25 cellular contexts compared by ENCODE assay signal in the genomic region with DNA sequence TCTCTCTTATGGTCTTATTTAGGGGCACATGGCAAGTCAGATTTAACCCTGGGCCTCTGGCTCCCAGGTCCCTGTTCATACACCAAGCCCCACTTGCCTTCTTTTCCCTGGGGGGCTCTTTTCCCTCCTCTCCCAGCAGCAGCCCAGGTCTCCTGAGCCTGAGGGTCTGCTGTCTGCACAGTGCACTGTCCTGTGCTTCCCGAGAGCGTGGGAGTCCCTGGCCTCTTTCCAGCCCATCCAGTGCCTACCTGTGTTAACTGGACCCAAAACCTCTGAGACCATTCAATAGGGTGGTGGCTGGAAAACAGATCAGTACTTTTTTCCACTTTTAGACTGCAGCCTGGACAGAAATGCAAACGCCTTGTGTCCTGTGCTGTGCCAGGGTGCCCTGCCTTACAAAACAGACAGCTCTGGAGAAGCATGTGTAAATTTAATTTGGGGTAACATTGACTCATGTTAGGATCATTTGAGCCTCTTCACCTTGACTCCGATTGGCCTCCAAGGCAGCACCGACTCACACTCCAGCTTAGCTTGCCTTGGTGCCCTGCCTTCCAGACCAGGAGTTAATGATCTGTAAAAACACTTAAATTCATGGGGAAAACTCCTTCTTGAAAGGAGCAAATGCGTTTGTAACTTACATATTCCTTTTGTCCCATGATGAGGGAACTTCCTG. TPM values are rescaled to one million over a fixed set of nuclear protein-coding genes. Genes with fewer than 3 reads are reported as not detected.
DNase-seq lines count a peak whose midpoint lies in the region; ATAC-seq and TF ChIP-seq lines count a peak whose summit lies in the region.
"Had no signal": no experiment of that assay in that cellular context is flagged by ENCODE, and none has a peak within 500 bp of the region (broad histone marks: within the 10 kb centered on the region; RNA-seq: fewer than 3 reads in every experiment).

No MANE protein-coding gene starts in this region.

- peaks cover 1% of the 10 kb centered on the region for H3K9me3 Mint-ChIP-seq in activated CD4-positive, alpha-beta T cell treated with anti-CD3 and anti-CD28 coated beads for 36 hours (ENCODE audit: low read depth)
- H3K9me3 Mint-ChIP-seq in activated CD4-positive, alpha-beta T cell treated with anti-CD3 and anti-CD28 coated beads, Interleukin-2, amount 10 ng/mL, durations not matched to agents 7 days and 5 days, result no peaks in the 10 kb centered on the region
- H3K9me3 Mint-ChIP-seq: activated CD4-positive, alpha-beta T cell treated with anti-CD3 and anti-CD28 coated beads, Interleukin-2, amount 10 ng/mL, durations not matched to agents 24 days and 14 days had no signal

- intact Hi-C loops in activated CD4-positive, alpha-beta T cell treated with anti-CD3 and anti-CD28 coated beads for 36 hours (cut with DNase I, micrococcal nuclease), result no loop called here
- intact Hi-C loops in spleen (cut with DNase I; ENCODE audit: low total_unique reads), result no loop called here

- peaks cover 9% of the 10 kb centered on the region for H3K27me3 Mint-ChIP-seq in activated CD4-positive, alpha-beta T cell treated with anti-CD3 and anti-CD28 coated beads for 36 hours
- no peaks in the 10 kb centered on the region for H3K27me3 Mint-ChIP-seq in activated CD4-positive, alpha-beta T cell treated with anti-CD3 and anti-CD28 coated beads, Interleukin-2, amount 10 ng/mL, durations not matched to agents 7 days and 5 days
- H3K27me3 Mint-ChIP-seq: activated CD4-positive, alpha-beta T cell treated with anti-CD3 and anti-CD28 coated beads, Interleukin-2, amount 10 ng/mL, durations not matched to agents 24 days and 14 days had no signal

- 76 to 82% (median 79%) methylated on average over 6 of the region's 6 CpGs for WGBS in spleen, 5 donors

- H3K36me3 Mint-ChIP-seq in activated CD4-positive, alpha-beta T cell treated with anti-CD3 and anti-CD28 coated beads for 36 hours (ENCODE audit: low read depth), result no peaks in the 10 kb centered on the region
- H3K36me3 Mint-ChIP-seq in activated CD4-positive, alpha-beta T cell treated with anti-CD3 and anti-CD28 coated beads, Interleukin-2, amount 10 ng/mL, durations not matched to agents 7 days and 5 days (ENCODE audit: low read depth), result no peaks in the 10 kb centered on the region

- H3K36me3 ChIP-seq in spleen, result no peaks in the 10 kb centered on the region
- H3K36me3 ChIP-seq: heart right ventricle had no signal

- no peak for DNase-seq in activated CD4-positive, alpha-beta T cell treated with anti-CD3 and anti-CD28 coated beads for 36 hours
- DNase-seq in activated CD4-positive, alpha-beta T cell treated with anti-CD3 and anti-CD28 coated beads, Interleukin-2, amount 10 ng/mL, durations not matched to agents 7 days and 5 days, result no peak
- DNase-seq in RWPE1 (ENCODE audit: low spot score), result no peak
- DNase-seq in kidney tubule cell (ENCODE audit: low spot score), result peak; percentile 18
- DNase-seq in spleen, result peak; percentile 49
- DNase-seq in GM10248 (ENCODE audit: extremely low spot score), result no peak
- DNase-seq in NCI-H2227 treated with DMSO at 0.1 percent for 48 hours (lab: John Stamatoyannopoulos, UW), result no peak
- DNase-seq in H4 (ENCODE audit: low spot score), result no peak
- DNase-seq: 8988T; activated CD4-positive, alpha-beta T cell treated with anti-CD3 and anti-CD28 coated beads, Interleukin-2, amount 10 ng/mL, durations not matched to agents 24 days and 14 days; activated CD8-positive, alpha-beta memory T cell treated with anti-CD3 and anti-CD28 coated beads, Interleukin-2, amount 50 U/mL, for 48 hours; activated gamma-delta T cell; amygdala; dermis blood vessel endothelial cell; heart right ventricle; NCI-H2029; NCI-H345; NCI-H82; stimulated activated CD4-positive, alpha-beta T cell treated with anti-CD3 and anti-CD28 coated beads, Interleukin-2, amount 100 ng/mL, for 48 hours; tibial artery had no signal

- H3K27ac Mint-ChIP-seq in activated CD4-positive, alpha-beta T cell treated with anti-CD3 and anti-CD28 coated beads for 36 hours, result no peak overlapping the region
- H3K27ac Mint-ChIP-seq in activated CD4-positive, alpha-beta T cell treated with anti-CD3 and anti-CD28 coated beads, Interleukin-2, amount 10 ng/mL, durations not matched to agents 7 days and 5 days, result no peak overlapping the region
- H3K27ac Mint-ChIP-seq: activated CD4-positive, alpha-beta T cell treated with anti-CD3 and anti-CD28 coated beads, Interleukin-2, amount 10 ng/mL, durations not matched to agents 24 days and 14 days; B cell had no signal

- TF ChIP-seq POLR2A in spleen (IDR thresholded peaks at IDR 0.05), result no peak

- peak; percentile 9 for ATAC-seq in activated CD4-positive, alpha-beta T cell treated with anti-CD3 and anti-CD28 coated beads for 36 hours
- ATAC-seq: GM12878 had no signal

- no peak overlapping the region for H3K4me3 Mint-ChIP-seq in activated CD4-positive, alpha-beta T cell treated with anti-CD3 and anti-CD28 coated beads for 36 hours
- no peak overlapping the region for H3K4me3 Mint-ChIP-seq in activated CD4-positive, alpha-beta T cell treated with anti-CD3 and anti-CD28 coated beads, Interleukin-2, amount 10 ng/mL, durations not matched to agents 7 days and 5 days
- H3K4me3 Mint-ChIP-seq: activated CD4-positive, alpha-beta T cell treated with anti-CD3 and anti-CD28 coated beads, Interleukin-2, amount 10 ng/mL, durations not matched to agents 24 days and 14 days; B cell had no signal

- peaks cover 0 to 11% (median 8%) of the 10 kb centered on the region in 8 donors for H3K9me3 ChIP-seq in spleen
- H3K9me3 ChIP-seq: tibial artery had no signal

- H3K4me3 ChIP-seq in spleen, result no peak overlapping the region
- H3K4me3 ChIP-seq: GM12878, smooth muscle cell, tibial artery had no signal

- TF ChIP-seq CTCF in RWPE1 (conservative IDR thresholded peaks at IDR 0.05; ENCODE audit: low read depth), result no peak
- TF ChIP-seq CTCF in spleen (IDR thresholded peaks at IDR 0.05 in 8 of 11, conservative IDR thresholded peaks at IDR 0.05 in 3 of 11), result no peak
- no peak for TF ChIP-seq CTCF in GM10248 (IDR thresholded peaks at IDR 0.05; ENCODE audit: control extremely low read depth, extremely low read depth, low read depth, missing control alignments)

- H3K27ac ChIP-seq in RWPE1 (peak overlapping the region; percentile 43), spleen (no peak overlapping the region)
- H3K27ac ChIP-seq: tibial artery had no signal

- H3K4me1 Mint-ChIP-seq in activated CD4-positive, alpha-beta T cell treated with anti-CD3 and anti-CD28 coated beads for 36 hours, result no peaks in the 10 kb centered on the region
- no peaks in the 10 kb centered on the region for H3K4me1 Mint-ChIP-seq in activated CD4-positive, alpha-beta T cell treated with anti-CD3 and anti-CD28 coated beads, Interleukin-2, amount 10 ng/mL, durations not matched to agents 7 days and 5 days
- H3K4me1 Mint-ChIP-seq: activated CD4-positive, alpha-beta T cell treated with anti-CD3 and anti-CD28 coated beads, Interleukin-2, amount 10 ng/mL, durations not matched to agents 24 days and 14 days; B cell had no signal

- CTCF ChIA-PET in activated CD4-positive, alpha-beta T cell treated with anti-CD3 and anti-CD28 coated beads for 36 hours (lab: Charles Lee), result no interaction called here
- CTCF ChIA-PET in activated CD4-positive, alpha-beta T cell treated with anti-CD3 and anti-CD28 coated beads, Interleukin-2, amount 10 ng/mL, durations not matched to agents 7 days and 5 days (lab: Charles Lee), result no interaction called here
- CTCF ChIA-PET in RWPE1 (lab: Yijun Ruan, JAX) (no interaction called here), GM10248 (lab: Yijun Ruan, JAX) (no interaction called here)

- H3K4me1 ChIP-seq in spleen, result no peaks in the 10 kb centered on the region
- H3K4me1 ChIP-seq: tibial artery had no signal

- POLR2A ChIA-PET in activated CD4-positive, alpha-beta T cell treated with anti-CD3 and anti-CD28 coated beads for 36 hours (lab: Charles Lee), result no interaction called here
- POLR2A ChIA-PET in activated CD4-positive, alpha-beta T cell treated with anti-CD3 and anti-CD28 coated beads, Interleukin-2, amount 10 ng/mL, durations not matched to agents 7 days and 5 days (lab: Charles Lee), result no interaction called here
- POLR2A ChIA-PET in RWPE1 (lab: Yijun Ruan, JAX; ENCODE audit: low non-redundant PET) (no interaction called here), GM10248 (lab: Yijun Ruan, JAX) (no interaction called here)

- peaks cover 0 to 40% (median 4%) of the 10 kb centered on the region in 7 donors for H3K27me3 ChIP-seq in spleen (replicated peaks in 1 of 7)
- H3K27me3 ChIP-seq: tibial artery had no signal

RNA-seq across cellular contexts. Expression of a gene that starts 34.3 kb away (rescaled TPM):
- not detected for total RNA-seq in activated CD4-positive, alpha-beta T cell treated with anti-CD3 and anti-CD28 coated beads for 36 hours
- not detected for total RNA-seq in activated CD4-positive, alpha-beta T cell treated with anti-CD3 and anti-CD28 coated beads, Interleukin-2, amount 10 ng/mL, durations not matched to agents 7 days and 5 days
- 1 to 10 TPM; 2.1 to 9.0 (median 2.6) TPM for total RNA-seq in spleen
- 1 to 10 TPM; 1.7 to 2.4 (median 2.1) TPM for polyA plus RNA-seq in spleen
- 25.6 and 26.8 TPM in 2 replicates for total RNA-seq in H4 (2014; rRNA removed; shearing (Covaris generic))
- total RNA-seq: activated CD4-positive, alpha-beta T cell treated with anti-CD3 and anti-CD28 coated beads, Interleukin-2, amount 10 ng/mL, durations not matched to agents 24 days and 14 days; B cell; dermis blood vessel endothelial cell; GM12878; OCI-LY7; T-helper 1 cell treated with Interleukin-12 subunit alpha and Interleukin-12 subunit beta and Interleukin-4 antibody, amounts not matched to agents 30 ng/mL and 1 ng/mL, for 36 hours had no signal
- polyA plus RNA-seq: GM12878 had no signal

Comparison
In these comparisons a context has a peak if more than half of its experiments do, and no peak if none do; other contexts are left out.
1. DNase-seq: peak in kidney tubule cell (single experiment) and spleen (single experiment); none in activated CD4-positive, alpha-beta T cell treated with anti-CD3 and anti-CD28 coated beads for 36 hours (single experiment), activated CD4-positive, alpha-beta T cell treated with anti-CD3 and anti-CD28 coated beads, Interleukin-2, amount 10 ng/mL, durations not matched to agents 7 days and 5 days (single experiment), RWPE1 (single experiment), GM10248 (single experiment), NCI-H2227 treated with DMSO at 0.1 percent for 48 hours (single experiment) and H4 (single experiment).